21 cellular contexts compared by ENCODE assay signal in genomic region chr2:198587726-198588125, GRCh38.
DNase-seq lines count a peak whose midpoint lies in the region; TF ChIP-seq lines count a peak whose summit lies in the region.
"Had no signal": no experiment of that assay in that cellular context is flagged by ENCODE, and none has a peak within 500 bp of the region (broad histone marks: within the 10 kb centered on the region; RNA-seq: fewer than 3 reads in every experiment).

No MANE protein-coding gene starts in this region.

- peak overlapping the region; percentile 3; the same call in 1 of the 2 replicates for H2AFZ ChIP-seq in Loucy (ENCODE audit: low read length)
- peak overlapping the region; percentile 6 for H2AFZ ChIP-seq in neural progenitor cell (replicated peaks)
- no peak overlapping the region for H2AFZ ChIP-seq in smooth muscle cell (ENCODE audit: low read depth)

- DNase-seq in colonic mucosa (peak; percentile 53), neural progenitor cell (ENCODE audit: low spot score) (no peak), transverse colon (peak; percentile 41), smooth muscle cell (lab: John Stamatoyannopoulos, UW; ENCODE audit: unreplicated experiment) (no peak), ureter (ENCODE audit: low spot score) (no peak), NCI-H1930 (lab: John Stamatoyannopoulos, UW) (no peak)
- DNase-seq in stimulated activated CD4-positive, alpha-beta T cell treated with anti-CD3 and anti-CD28 coated beads, Interleukin-2, amount 100 ng/mL, for 48 hours, result no peak
- DNase-seq: AML-193; CD4-positive, alpha-beta memory T cell; DMS53; DND-41; EL; GOT3; H7; HFFc6; IMR-90 had no signal

- intact Hi-C loops in colonic mucosa (cut with DNase I), result no loop called here
- intact Hi-C loops in transverse colon (cut with DNase I; ENCODE audit: low total_unique reads), result no loop called here

- H3K36me3 Mint-ChIP-seq in neural progenitor cell, result no peaks in the 10 kb centered on the region
- H3K36me3 Mint-ChIP-seq: CD14-positive monocyte; CD4-positive, alpha-beta memory T cell had no signal

- H3K9ac ChIP-seq in Loucy (ENCODE audit: low read depth, low read length, poor library complexity, severe bottlenecking), result no peak overlapping the region
- H3K9ac ChIP-seq in colonic mucosa (ENCODE audit: low read depth in 2 of 2, low read length in 2 of 2), result no peak overlapping the region
- H3K9ac ChIP-seq in neural progenitor cell, result no peak overlapping the region
- no peak overlapping the region for H3K9ac ChIP-seq in smooth muscle cell (ENCODE audit: low read depth)
- H3K9ac ChIP-seq: BLaER1 had no signal

- peak overlapping the region; percentile 29 for H3K27ac ChIP-seq in colonic mucosa
- no peak overlapping the region for H3K27ac ChIP-seq in neural progenitor cell
- H3K27ac ChIP-seq in transverse colon, result peak overlapping the region; percentile 46 to 69 (median 62)
- H3K27ac ChIP-seq in smooth muscle cell (ENCODE audit: low read depth), result no peak overlapping the region
- H3K27ac ChIP-seq: BLaER1 had no signal

- H3K9me3 ChIP-seq in Loucy (ENCODE audit: insufficient read depth, low read depth, low read length), result no peaks in the 10 kb centered on the region
- no peaks in the 10 kb centered on the region for H3K9me3 ChIP-seq in colonic mucosa
- H3K9me3 ChIP-seq in neural progenitor cell (ENCODE audit: low read depth), result no peaks in the 10 kb centered on the region
- no peaks in the 10 kb centered on the region for H3K9me3 ChIP-seq in transverse colon
- no peaks in the 10 kb centered on the region for H3K9me3 ChIP-seq in smooth muscle cell (replicated peaks; ENCODE audit: low read depth)
- H3K9me3 ChIP-seq: BLaER1 had no signal

- TF ChIP-seq CTCF in Loucy (conservative IDR thresholded peaks at IDR 0.05; ENCODE audit: low read length) (no peak), colonic mucosa (IDR thresholded peaks at IDR 0.05) (no peak), neural progenitor cell (IDR thresholded peaks at IDR 0.05) (no peak), transverse colon (IDR thresholded peaks at IDR 0.05) (no peak), smooth muscle cell (IDR thresholded peaks at IDR 0.05; ENCODE audit: borderline replicate concordance, insufficient read depth, poor library complexity, severe bottlenecking) (no peak)

- no peak for TF ChIP-seq EP300 in transverse colon (IDR thresholded peaks at IDR 0.05; ENCODE audit: low read depth)

- H3K4me1 Mint-ChIP-seq in neural progenitor cell, result peaks cover 4% of the 10 kb centered on the region
- H3K4me1 Mint-ChIP-seq: CD14-positive monocyte; CD4-positive, alpha-beta memory T cell had no signal

- H3K4me3 ChIP-seq in Loucy (ENCODE audit: low read length, poor library complexity, severe bottlenecking) (no peak overlapping the region), colonic mucosa (no peak overlapping the region), neural progenitor cell (no peak overlapping the region), transverse colon (no peak overlapping the region), smooth muscle cell (no peak overlapping the region)
- H3K4me3 ChIP-seq: BLaER1, GM12878, K562 had no signal

- H3K27me3 Mint-ChIP-seq in neural progenitor cell (ENCODE audit: insufficient read depth, low read depth), result no peaks in the 10 kb centered on the region
- H3K27me3 Mint-ChIP-seq: CD4-positive, alpha-beta memory T cell had no signal

- H3K27me3 ChIP-seq in Loucy (ENCODE audit: insufficient read depth, low read length, poor library complexity, severe bottlenecking) (no peaks in the 10 kb centered on the region), colonic mucosa (no peaks in the 10 kb centered on the region), neural progenitor cell (no peaks in the 10 kb centered on the region), transverse colon (no peaks in the 10 kb centered on the region), smooth muscle cell (ENCODE audit: low read depth) (no peaks in the 10 kb centered on the region)
- H3K27me3 ChIP-seq: BLaER1 had no signal

- no peaks in the 10 kb centered on the region for H3K4me1 ChIP-seq in Loucy (ENCODE audit: insufficient read depth, low read length, poor library complexity, severe bottlenecking)
- peaks cover 7% of the 10 kb centered on the region for H3K4me1 ChIP-seq in colonic mucosa
- no peaks in the 10 kb centered on the region for H3K4me1 ChIP-seq in neural progenitor cell
- H3K4me1 ChIP-seq in transverse colon, result peaks cover 0 to 11% (median 4%) of the 10 kb centered on the region in 4 donors
- no peaks in the 10 kb centered on the region for H3K4me1 ChIP-seq in smooth muscle cell (ENCODE audit: low read depth)
- H3K4me1 ChIP-seq: BLaER1 had no signal

- 35 to 44% methylated on average over 2 to 7 of the region's 7 CpGs for WGBS in transverse colon (ENCODE audit: low coverage in 1 of 2), 2 donors
- WGBS in smooth muscle cell (ENCODE audit: low lambda C conversion rate), result 85% methylated on average over 7 of the region's 7 CpGs

- no peaks in the 10 kb centered on the region for H3K9me2 ChIP-seq in Loucy (replicated peaks; ENCODE audit: low read depth, low read length)

- H4K20me1 ChIP-seq in Loucy (ENCODE audit: insufficient read depth, low read length, poor library complexity, severe bottlenecking) (no peaks in the 10 kb centered on the region), neural progenitor cell (ENCODE audit: low read depth) (no peaks in the 10 kb centered on the region), smooth muscle cell (ENCODE audit: low read depth) (no peaks in the 10 kb centered on the region)
- H4K20me1 ChIP-seq: BLaER1 had no signal

- no peak overlapping the region for H3K4me3 Mint-ChIP-seq in neural progenitor cell
- H3K4me3 Mint-ChIP-seq: CD14-positive monocyte; CD4-positive, alpha-beta memory T cell; HFFc6 had no signal

- H3K36me3 ChIP-seq in Loucy (ENCODE audit: insufficient read depth, low read length), result no peaks in the 10 kb centered on the region
- no peaks in the 10 kb centered on the region for H3K36me3 ChIP-seq in colonic mucosa
- H3K36me3 ChIP-seq in neural progenitor cell, result no peaks in the 10 kb centered on the region
- H3K36me3 ChIP-seq in transverse colon, result no peaks in the 10 kb centered on the region
- H3K36me3 ChIP-seq in smooth muscle cell (ENCODE audit: low read depth), result no peaks in the 10 kb centered on the region
- H3K36me3 ChIP-seq: BLaER1 had no signal

- no peak for TF ChIP-seq POLR2A in transverse colon (IDR thresholded peaks at IDR 0.05)

- no peak overlapping the region for H3K4me2 ChIP-seq in Loucy (ENCODE audit: low read depth, low read length, poor library complexity, severe bottlenecking)
- H3K4me2 ChIP-seq in neural progenitor cell, result no peak overlapping the region
- H3K4me2 ChIP-seq in smooth muscle cell, result no peak overlapping the region
- H3K4me2 ChIP-seq: BLaER1 had no signal

- no peaks in the 10 kb centered on the region for H3K79me2 ChIP-seq in Loucy (ENCODE audit: insufficient read depth, low read length)
- H3K79me2 ChIP-seq in neural progenitor cell (ENCODE audit: low read depth), result no peaks in the 10 kb centered on the region
- H3K79me2 ChIP-seq in smooth muscle cell (ENCODE audit: low read depth), result no peaks in the 10 kb centered on the region

- no peak overlapping the region for H3K27ac Mint-ChIP-seq in neural progenitor cell
- H3K27ac Mint-ChIP-seq: CD14-positive monocyte; CD4-positive, alpha-beta memory T cell; HFFc6 had no signal

- H3K9me3 Mint-ChIP-seq in neural progenitor cell, result no peaks in the 10 kb centered on the region

- in situ Hi-C loops in transverse colon (cut with MboI; ENCODE audit: low pct_ligation_motif_present in 1 of 4, low pct_unique_long_range_greater_than_20kb in 1 of 4, low sequenced_read_pairs in 3 of 4), result no loop called here

- H3F3A ChIP-seq in Loucy (ENCODE audit: low read depth), result no peaks in the 10 kb centered on the region
- H3F3A ChIP-seq in neural progenitor cell (ENCODE audit: low read depth), result no peaks in the 10 kb centered on the region
- H3F3A ChIP-seq in smooth muscle cell (ENCODE audit: low read depth), result no peaks in the 10 kb centered on the region

Comparison
In these comparisons a context has a peak if more than half of its experiments do, and no peak if none do; other contexts are left out.
1. DNase-seq: peak in colonic mucosa (single experiment) and transverse colon (single experiment); none in neural progenitor cell (single experiment), stimulated activated CD4-positive, alpha-beta T cell treated with anti-CD3 and anti-CD28 coated beads, Interleukin-2, amount 100 ng/mL, for 48 hours (0 of 2), smooth muscle cell (single experiment), ureter (single experiment) and NCI-H1930 (0 of 2).
2. H3K27ac ChIP-seq: peak in colonic mucosa (single experiment) and transverse colon (4 of 4); none in neural progenitor cell (single experiment) and smooth muscle cell (single experiment).